9 cellular contexts compared by ENCODE assay signal in genomic region chr9:91419222-91420191, GRCh38. TPM values are rescaled to one million over a fixed set of nuclear protein-coding genes. Genes with fewer than 3 reads are reported as not detected.
DNase-seq lines count a peak whose midpoint lies in the region; ATAC-seq lines count a peak whose summit lies in the region.
"Had no signal": no experiment of that assay in that cellular context is flagged by ENCODE, and none has a peak within 500 bp of the region (broad histone marks: within the 10 kb centered on the region; RNA-seq: fewer than 3 reads in every experiment).

No MANE protein-coding gene starts in this region.

- H3K36me3 Mint-ChIP-seq in activated T-cell treated with anti-CD3 and anti-CD28 coated beads, Interleukin-2, amount 50 U/mL, for 72 hours (ENCODE audit: insufficient read depth in 2 of 2), result peaks cover 29 to 60% of the 10 kb centered on the region in 2 donors

- peak; percentile 86 for DNase-seq in ACHN
- DNase-seq in HuH-7 (ENCODE audit: low spot score), result peak; percentile 60
- peak; percentile 72 to 77 for DNase-seq in activated T-cell treated with anti-CD3 and anti-CD28 coated beads, Interleukin-2, amount 50 U/mL, for 72 hours
- peak; percentile 82 for DNase-seq in hepatic stellate cell (ENCODE audit: low spot score)
- DNase-seq in stromal cell of bone marrow (ENCODE audit: low read depth), result peak; percentile 97
- DNase-seq in iPS-NIHi7 (ENCODE audit: extremely low spot score), result no peak

- ATAC-seq in activated T-cell treated with anti-CD3 and anti-CD28 coated beads, Interleukin-2, amount 50 U/mL, for 72 hours (replicated peaks in 1 of 2), result peak; percentile 51 to 55
- ATAC-seq in GM19397 (IDR thresholded peaks at IDR 0.05; ENCODE audit: unreplicated experiment) (no peak), HG02642 (IDR thresholded peaks at IDR 0.05; ENCODE audit: poor library complexity, unreplicated experiment) (no peak)

- H3K27me3 Mint-ChIP-seq in activated T-cell treated with anti-CD3 and anti-CD28 coated beads, Interleukin-2, amount 50 U/mL, for 72 hours (ENCODE audit: low read depth), result no peaks in the 10 kb centered on the region

- H3K4me3 Mint-ChIP-seq in activated T-cell treated with anti-CD3 and anti-CD28 coated beads, Interleukin-2, amount 50 U/mL, for 72 hours, result peak overlapping the region; percentile 98 to 99
- H3K4me3 Mint-ChIP-seq: central memory CD8-positive, alpha-beta T cell had no signal

- in situ Hi-C loops in ACHN (cut with HindIII; ENCODE audit: low pct_ligation_motif_present, low pct_unique_long_range_greater_than_20kb, low sequenced_read_pairs), result no loop called here

- peak overlapping the region; percentile 99 for H3K27ac Mint-ChIP-seq in activated T-cell treated with anti-CD3 and anti-CD28 coated beads, Interleukin-2, amount 50 U/mL, for 72 hours

- peaks cover 62% of the 10 kb centered on the region for H3K4me1 Mint-ChIP-seq in activated T-cell treated with anti-CD3 and anti-CD28 coated beads, Interleukin-2, amount 50 U/mL, for 72 hours (ENCODE audit: low read depth)

- no peaks in the 10 kb centered on the region for H3K9me3 Mint-ChIP-seq in activated T-cell treated with anti-CD3 and anti-CD28 coated beads, Interleukin-2, amount 50 U/mL, for 72 hours
- H3K9me3 Mint-ChIP-seq: central memory CD8-positive, alpha-beta T cell had no signal

RNA-seq across cellular contexts. Expression of gene NFIL3, which starts 4.1 kb away (rescaled TPM):
- 100 to 1,000 TPM; 208 to 246 TPM for total RNA-seq in activated T-cell treated with anti-CD3 and anti-CD28 coated beads, Interleukin-2, amount 50 U/mL, for 72 hours

RNA-seq across cellular contexts. Expression of gene AUH, which starts 57.8 kb away (rescaled TPM):
- total RNA-seq in activated T-cell treated with anti-CD3 and anti-CD28 coated beads, Interleukin-2, amount 50 U/mL, for 72 hours, result 10 to 100 TPM; 71.5 to 85.8 TPM

Comparison
In these comparisons a context has a peak if more than half of its experiments do, and no peak if none do; other contexts are left out.
1. ATAC-seq: peak in activated T-cell treated with anti-CD3 and anti-CD28 coated beads, Interleukin-2, amount 50 U/mL, for 72 hours (2 of 2); none in GM19397 (single experiment) and HG02642 (single experiment).